Comparison of ENCODE assay signal across 34 cellular contexts in genomic region chr7:80159802-80160201, GRCh38. TPM values are rescaled to one million over a fixed set of nuclear protein-coding genes. Genes with fewer than 3 reads are reported as not detected.
"Had no signal": no experiment of that assay in that cellular context is flagged by ENCODE, and none has a peak within 500 bp of the region (broad histone marks: within the 10 kb centered on the region; RNA-seq: fewer than 3 reads in every experiment).

No MANE protein-coding gene starts in this region.

- H3K27me3 ChIP-seq: adrenal gland, body of pancreas, brain microvascular endothelial cell, breast epithelium had no signal

- DNase-seq: activated B cell treated with CpG ODN at 0.5 μM for 24 hours; activated CD4-positive, alpha-beta memory T cell treated with anti-CD3 and anti-CD28 coated beads for 36 hours; activated CD4-positive, alpha-beta T cell treated with anti-CD3 and anti-CD28 coated beads for 4 hours; activated CD4-positive, alpha-beta T cell treated with anti-CD3 and anti-CD28 coated beads, Interleukin-2, amount 10 ng/mL, durations not matched to agents 24 days and 14 days; activated CD4-positive, alpha-beta T cell treated with anti-CD3 and anti-CD28 coated beads, Interleukin-2, amount 50 U/mL, for 1 hour; activated CD4-positive, alpha-beta T cell treated with anti-CD3 and anti-CD28 coated beads, Interleukin-2, amount 50 U/mL, for 4 hours; activated CD4-positive, CD25-positive, alpha-beta regulatory T cell treated with anti-CD3 and anti-CD28 coated beads, Interleukin-2, amount 50 U/mL, for 72 hours; activated CD8-positive, alpha-beta memory T cell treated with anti-CD3 and anti-CD28 coated beads, Interleukin-2, amount 50 U/mL, for 4 hours; activated CD8-positive, alpha-beta T cell treated with anti-CD3 and anti-CD28 coated beads for 36 hours; activated gamma-delta T cell; activated naive CD4-positive, alpha-beta T cell treated with anti-CD3 and anti-CD28 coated beads for 36 hours; activated naive CD4-positive, alpha-beta T cell treated with anti-CD3 and anti-CD28 coated beads, Interleukin-2, amount 50 U/mL, for 16 hours; activated naive CD8-positive, alpha-beta T cell treated with anti-CD3 and anti-CD28 coated beads for 36 hours; activated T-cell treated with anti-CD3 and anti-CD28 coated beads for 4 hours; activated T-cell treated with anti-CD3 and anti-CD28 coated beads, Interleukin-2, amount 50 U/mL, for 1 hour; activated T-cell treated with anti-CD3 and anti-CD28 coated beads, Interleukin-2, amount 50 U/mL, for 4 hours; activated T-cell treated with anti-CD3 and anti-CD28 coated beads, Interleukin-2, amount 50 U/mL, for 72 hours; adrenal gland; amniotic stem cell; aorta; body of pancreas; brain microvascular endothelial cell; central memory CD4-positive, alpha-beta T cell; T-helper 1 cell; T-helper 2 cell; T-helper 9 cell had no signal

- H3K27me3 Mint-ChIP-seq: activated B cell treated with CpG ODN at 0.5 μM for 24 hours; activated CD4-positive, alpha-beta memory T cell treated with anti-CD3 and anti-CD28 coated beads for 36 hours; activated CD4-positive, alpha-beta T cell treated with anti-CD3 and anti-CD28 coated beads, Interleukin-2, amount 10 ng/mL, durations not matched to agents 24 days and 14 days; activated CD8-positive, alpha-beta T cell treated with anti-CD3 and anti-CD28 coated beads for 36 hours; activated naive CD8-positive, alpha-beta T cell treated with anti-CD3 and anti-CD28 coated beads for 36 hours; activated T-helper 17 cell treated with anti-CD3 and anti-CD28 coated beads, Interleukin-2, amount 50 U/mL, for 72 hours had no signal

- ATAC-seq: activated CD8-positive, alpha-beta T cell treated with anti-CD3 and anti-CD28 coated beads for 36 hours; activated naive CD4-positive, alpha-beta T cell treated with anti-CD3 and anti-CD28 coated beads, Interleukin-2, amount 50 U/mL, for 72 hours; activated T-cell treated with anti-CD3 and anti-CD28 coated beads, Interleukin-2, amount 50 U/mL, for 4 hours; activated T-cell treated with anti-CD3 and anti-CD28 coated beads, Interleukin-2, amount 50 U/mL, for 72 hours; activated T-helper 17 cell treated with anti-CD3 and anti-CD28 coated beads, Interleukin-2, amount 50 U/mL, for 72 hours; body of pancreas had no signal

- H3K27ac ChIP-seq: body of pancreas, brain microvascular endothelial cell, breast epithelium, VCaP had no signal

- H3K27ac Mint-ChIP-seq: activated B cell treated with CpG ODN at 0.5 μM for 24 hours; activated CD4-positive, alpha-beta memory T cell treated with anti-CD3 and anti-CD28 coated beads for 36 hours; activated CD4-positive, alpha-beta T cell treated with anti-CD3 and anti-CD28 coated beads, Interleukin-2, amount 10 ng/mL, durations not matched to agents 24 days and 14 days; activated CD8-positive, alpha-beta T cell treated with anti-CD3 and anti-CD28 coated beads for 36 hours; activated naive CD4-positive, alpha-beta T cell treated with anti-CD3 and anti-CD28 coated beads for 36 hours; activated naive CD4-positive, alpha-beta T cell treated with anti-CD3 and anti-CD28 coated beads, Interleukin-2, amount 50 U/mL, for 72 hours; activated naive CD8-positive, alpha-beta T cell treated with anti-CD3 and anti-CD28 coated beads for 36 hours; activated T-cell treated with anti-CD3 and anti-CD28 coated beads, Interleukin-2, amount 50 U/mL, for 72 hours; activated T-helper 1 cell treated with anti-CD3 and anti-CD28 coated beads, Interleukin-12 subunit alpha, Interleukin-12 subunit beta, Interleukin-2, Interleukin-4 antibody, amounts not matched to agents 30 ng/mL and 10 ng/mL and 1 ng/mL, durations not matched to agents 14 hours and 24 hours and 36 hours; activated T-helper 17 cell treated with anti-CD3 and anti-CD28 coated beads, Interleukin-2, amount 50 U/mL, for 72 hours; T-helper 1 cell treated with Interleukin-12 subunit alpha and Interleukin-12 subunit beta and Interleukin-4 antibody, amounts not matched to agents 30 μg/mL and 1 μg/mL, for 36 hours; T-helper 2 cell treated with Interferon-gamma antibody and Interleukin-4, amounts not matched to agents 5 μg/mL and 100 μg/mL, for 36 hours had no signal

- H3K4me1 ChIP-seq: body of pancreas, breast epithelium had no signal

- H3K36me3 Mint-ChIP-seq: activated CD4-positive, alpha-beta memory T cell treated with anti-CD3 and anti-CD28 coated beads for 36 hours; activated naive CD8-positive, alpha-beta T cell treated with anti-CD3 and anti-CD28 coated beads for 36 hours had no signal

- H3K9me3 ChIP-seq: adrenal gland, body of pancreas, breast epithelium had no signal

- H3K4me1 Mint-ChIP-seq: activated B cell treated with CpG ODN at 0.5 μM for 24 hours; activated CD4-positive, alpha-beta T cell treated with anti-CD3 and anti-CD28 coated beads, Interleukin-2, amount 10 ng/mL, durations not matched to agents 24 days and 14 days; activated T-helper 17 cell treated with anti-CD3 and anti-CD28 coated beads, Interleukin-2, amount 50 U/mL, for 72 hours had no signal

- H3K4me3 Mint-ChIP-seq: activated B cell treated with CpG ODN at 0.5 μM for 24 hours; activated CD4-positive, alpha-beta memory T cell treated with anti-CD3 and anti-CD28 coated beads for 36 hours; activated CD4-positive, alpha-beta T cell treated with anti-CD3 and anti-CD28 coated beads, Interleukin-2, amount 10 ng/mL, durations not matched to agents 24 days and 14 days; activated CD8-positive, alpha-beta T cell treated with anti-CD3 and anti-CD28 coated beads for 36 hours; activated naive CD4-positive, alpha-beta T cell treated with anti-CD3 and anti-CD28 coated beads for 36 hours; activated naive CD8-positive, alpha-beta T cell treated with anti-CD3 and anti-CD28 coated beads for 36 hours; activated T-cell treated with anti-CD3 and anti-CD28 coated beads, Interleukin-2, amount 50 U/mL, for 4 hours; activated T-cell treated with anti-CD3 and anti-CD28 coated beads, Interleukin-2, amount 50 U/mL, for 72 hours; activated T-helper 1 cell treated with anti-CD3 and anti-CD28 coated beads, Interleukin-12 subunit alpha, Interleukin-12 subunit beta, Interleukin-2, Interleukin-4 antibody, amounts not matched to agents 30 ng/mL and 10 ng/mL and 1 ng/mL, durations not matched to agents 14 hours and 24 hours and 36 hours; activated T-helper 17 cell treated with anti-CD3 and anti-CD28 coated beads, Interleukin-2, amount 50 U/mL, for 72 hours; T-helper 1 cell treated with Interleukin-12 subunit alpha and Interleukin-12 subunit beta and Interleukin-4 antibody, amounts not matched to agents 30 μg/mL and 1 μg/mL, for 36 hours; T-helper 2 cell treated with Interferon-gamma antibody and Interleukin-4, amounts not matched to agents 5 μg/mL and 100 μg/mL, for 36 hours had no signal

- FAIRE-seq: TTC549 had no signal

- H3K36me3 ChIP-seq: adrenal gland, brain microvascular endothelial cell, breast epithelium had no signal

- H3K9me3 Mint-ChIP-seq: activated B cell treated with CpG ODN at 0.5 μM for 24 hours; activated CD4-positive, alpha-beta T cell treated with anti-CD3 and anti-CD28 coated beads, Interleukin-2, amount 10 ng/mL, durations not matched to agents 24 days and 14 days; activated CD8-positive, alpha-beta T cell treated with anti-CD3 and anti-CD28 coated beads for 36 hours; activated naive CD4-positive, alpha-beta T cell treated with anti-CD3 and anti-CD28 coated beads for 36 hours; activated T-helper 1 cell treated with anti-CD3 and anti-CD28 coated beads, Interleukin-12 subunit alpha, Interleukin-12 subunit beta, Interleukin-2, Interleukin-4 antibody, amounts not matched to agents 30 ng/mL and 10 ng/mL and 1 ng/mL, durations not matched to agents 14 hours and 24 hours and 36 hours had no signal

- H3K4me3 ChIP-seq: adrenal gland, body of pancreas, breast epithelium had no signal

RNA-seq across cellular contexts. Expression of gene GNAI1, which starts 25.2 kb away (rescaled TPM):
- total RNA-seq: activated T-helper 17 cell treated with anti-CD3 and anti-CD28 coated beads, Interleukin-2, amount 50 U/mL, for 72 hours had no signal
